1 cellular context compared by ENCODE assay signal in the genomic region with DNA sequence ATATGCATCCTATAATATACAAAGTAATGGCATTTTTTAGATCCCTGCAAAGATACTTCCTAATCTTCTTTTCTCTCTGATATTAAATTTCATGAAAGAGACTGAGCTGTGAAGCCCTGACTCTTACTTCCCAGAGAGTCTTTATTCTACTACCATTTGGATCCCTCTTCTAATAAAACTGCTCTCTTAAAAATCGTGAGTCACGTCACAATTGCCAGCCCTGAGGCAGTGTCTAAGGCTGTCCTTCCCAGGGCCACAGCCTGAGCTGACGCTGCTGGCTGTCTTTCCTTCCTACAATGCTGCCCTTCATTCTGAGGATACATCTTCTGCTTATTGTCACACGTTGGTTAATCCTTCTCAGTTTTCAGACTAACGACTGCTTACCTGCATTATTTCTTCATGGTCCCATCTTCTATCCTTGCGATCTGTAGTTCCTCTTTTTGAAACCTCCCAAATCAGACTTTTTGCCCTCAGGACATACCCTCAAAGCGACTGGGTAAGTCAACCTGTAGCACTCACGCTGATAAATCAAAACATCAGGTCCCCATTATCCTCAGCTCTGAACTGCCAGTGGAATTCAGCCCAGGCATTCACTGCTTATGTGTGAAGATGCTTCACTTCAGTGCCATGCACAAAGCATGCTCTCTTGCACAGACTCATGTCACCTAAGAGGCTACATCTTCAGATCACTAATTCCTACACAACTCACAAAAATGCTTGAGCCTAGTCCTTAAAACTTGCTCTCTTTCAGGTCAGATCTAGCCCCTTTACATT.
TF ChIP-seq lines count a peak whose summit lies in the region.

No MANE protein-coding gene starts in this region.

TF ChIP-seq in IMR-90, 13 proteins besides CTCF, POLR2A, EP300 and RAD21 (continued from another document):
- TF ChIP-seq, protein P1, sequence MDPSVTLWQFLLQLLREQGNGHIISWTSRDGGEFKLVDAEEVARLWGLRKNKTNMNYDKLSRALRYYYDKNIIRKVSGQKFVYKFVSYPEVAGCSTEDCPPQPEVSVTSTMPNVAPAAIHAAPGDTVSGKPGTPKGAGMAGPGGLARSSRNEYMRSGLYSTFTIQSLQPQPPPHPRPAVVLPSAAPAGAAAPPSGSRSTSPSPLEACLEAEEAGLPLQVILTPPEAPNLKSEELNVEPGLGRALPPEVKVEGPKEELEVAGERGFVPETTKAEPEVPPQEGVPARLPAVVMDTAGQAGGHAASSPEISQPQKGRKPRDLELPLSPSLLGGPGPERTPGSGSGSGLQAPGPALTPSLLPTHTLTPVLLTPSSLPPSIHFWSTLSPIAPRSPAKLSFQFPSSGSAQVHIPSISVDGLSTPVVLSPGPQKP (IDR thresholded peaks at IDR 0.05; ENCODE audit: borderline replicate concordance, low read depth, low read length), result no peak
